24 cellular contexts compared by ENCODE assay signal in genomic region chr6:118971682-118972081, GRCh38.
"Had no signal": no experiment of that assay in that cellular context is flagged by ENCODE, and none has a peak within 500 bp of the region (broad histone marks: within the 10 kb centered on the region; RNA-seq: fewer than 3 reads in every experiment).

No MANE protein-coding gene starts in this region.

- ATAC-seq: effector memory CD8-positive, alpha-beta T cell; gastrocnemius medialis; heart right ventricle; left cardiac atrium; left lung; left ventricle myocardium superior; lower lobe of right lung; mucosa of descending colon; naive thymus-derived CD8-positive, alpha-beta T cell had no signal

- H3K27ac ChIP-seq: colonic mucosa, epithelial cell of prostate, esophagus muscularis mucosa, gastrocnemius medialis, heart right ventricle, left lung, lower lobe of right lung had no signal

- DNase-seq: colonic mucosa; cortex of kidney; effector CD8-positive, alpha-beta T cell; effector memory CD8-positive, alpha-beta T cell; endodermal cell; erythroblast; foreskin melanocyte; gastrocnemius medialis; glutamatergic neuron; head of caudate nucleus; heart right ventricle; hippocampal formation; left cardiac atrium; left lung; left ventricle myocardium superior; lower lobe of right lung; mesenchymal stem cell; mucosa of descending colon; naive B cell; naive thymus-derived CD8-positive, alpha-beta T cell had no signal

- H3K4me3 Mint-ChIP-seq: dendritic cell treated with granulocyte-macrophage colony-stimulating factor and Interleukin-4, amounts not matched to agents 40 ng/mL and 50 ng/mL, for 4 days; effector memory CD8-positive, alpha-beta T cell; endodermal cell; mesothelial cell of epicardium; naive B cell; naive thymus-derived CD8-positive, alpha-beta T cell had no signal

- H3K4me1 ChIP-seq: colonic mucosa, esophagus muscularis mucosa, gastrocnemius medialis, heart right ventricle, left lung, lower lobe of right lung had no signal

- H3K4me3 ChIP-seq: colonic mucosa, esophagus muscularis mucosa, gastrocnemius medialis, heart right ventricle, left lung, lower lobe of right lung, mucosa of descending colon had no signal

- H3K9me3 Mint-ChIP-seq: dendritic cell treated with granulocyte-macrophage colony-stimulating factor and Interleukin-4, amounts not matched to agents 40 ng/mL and 50 ng/mL, for 4 days; effector memory CD8-positive, alpha-beta T cell; endodermal cell; mesothelial cell of epicardium; naive thymus-derived CD8-positive, alpha-beta T cell had no signal

- H3K4me1 Mint-ChIP-seq: mesothelial cell of epicardium; naive B cell; naive thymus-derived CD8-positive, alpha-beta T cell had no signal

- H3K36me3 ChIP-seq: colonic mucosa, gastrocnemius medialis, heart right ventricle, left lung had no signal

- H3K27me3 Mint-ChIP-seq: dendritic cell treated with granulocyte-macrophage colony-stimulating factor and Interleukin-4, amounts not matched to agents 40 ng/mL and 50 ng/mL, for 4 days; effector memory CD8-positive, alpha-beta T cell; naive B cell; naive thymus-derived CD8-positive, alpha-beta T cell had no signal

- H3K9me3 ChIP-seq: colonic mucosa, esophagus muscularis mucosa, gastrocnemius medialis, heart right ventricle, left lung, lower lobe of right lung, mucosa of descending colon had no signal

- H3K36me3 Mint-ChIP-seq: naive B cell had no signal

- H3K27ac Mint-ChIP-seq: dendritic cell treated with granulocyte-macrophage colony-stimulating factor and Interleukin-4, amounts not matched to agents 40 ng/mL and 50 ng/mL, for 4 days; effector memory CD8-positive, alpha-beta T cell; mesothelial cell of epicardium; naive B cell; naive thymus-derived CD8-positive, alpha-beta T cell had no signal

- H3K27me3 ChIP-seq: colonic mucosa, esophagus muscularis mucosa, gastrocnemius medialis, heart right ventricle, left lung had no signal
